Comparison of ENCODE assay signal across 27 cellular contexts in the genomic region with DNA sequence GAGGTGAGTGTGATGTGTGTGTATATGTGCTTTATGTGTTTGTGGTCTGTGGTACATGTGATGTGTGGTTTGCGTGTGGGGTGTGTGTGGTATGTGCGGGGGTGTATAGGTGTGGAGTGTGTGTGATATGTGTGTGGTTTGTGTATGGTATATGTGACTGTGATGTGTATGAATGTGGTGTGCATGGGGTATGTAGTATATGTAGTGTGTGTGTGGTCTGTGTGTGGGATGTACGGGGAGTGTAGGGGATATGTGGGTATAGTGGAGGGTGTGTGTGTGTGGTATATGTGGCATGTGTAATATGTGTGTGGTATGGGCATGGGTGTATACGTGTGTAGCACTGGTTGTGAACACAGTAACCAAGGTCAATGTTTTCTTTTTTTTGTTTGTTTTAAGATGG.
"Had no signal": no experiment of that assay in that cellular context is flagged by ENCODE, and none has a peak within 500 bp of the region (broad histone marks: within the 10 kb centered on the region; RNA-seq: fewer than 3 reads in every experiment).

No MANE protein-coding gene starts in this region.

- DNase-seq: activated CD4-positive, CD25-positive, alpha-beta regulatory T cell; activated CD8-positive, alpha-beta memory T cell treated with anti-CD3 and anti-CD28 coated beads, Interleukin-2, amount 50 U/mL, for 48 hours; activated CD8-positive, alpha-beta T cell treated with anti-CD3 and anti-CD28 coated beads for 36 hours; activated effector memory CD4-positive, alpha-beta T cell treated with Interleukin-2 at 50 U/mL for 16 hours; activated naive CD4-positive, alpha-beta T cell; activated T-cell treated with anti-CD3 and anti-CD28 coated beads, Interleukin-2, amount 50 U/mL, for 1 hour; body of pancreas; central memory CD4-positive, alpha-beta T cell; MG63; MV-4-11; NCI-H1092 treated with DMSO at 0.1 percent for 48 hours; NCI-H1417 treated with DMSO at 0.1 percent for 48 hours; NCI-H1694; NCI-H2029; NCI-H2107; NCI-H2171 treated with DMSO at 0.1 percent for 48 hours; NCI-H226; NCI-H526; NCI-H82; T-cell; T1000 had no signal

- ATAC-seq: activated CD8-positive, alpha-beta T cell treated with anti-CD3 and anti-CD28 coated beads for 36 hours; body of pancreas; T-cell had no signal

- H3K4me1 Mint-ChIP-seq: activated naive CD4-positive, alpha-beta T cell treated with anti-CD3 and anti-CD28 coated beads, Interleukin-2, amount 50 U/mL, for 24 hours; T-cell had no signal

- H3K27me3 Mint-ChIP-seq: activated naive CD4-positive, alpha-beta T cell treated with anti-CD3 and anti-CD28 coated beads, Interleukin-2, amount 50 U/mL, for 24 hours had no signal

- H3K27ac Mint-ChIP-seq: activated CD8-positive, alpha-beta T cell treated with anti-CD3 and anti-CD28 coated beads for 36 hours; activated naive CD4-positive, alpha-beta T cell treated with anti-CD3 and anti-CD28 coated beads, Interleukin-2, amount 50 U/mL, for 24 hours; activated T-helper 1 cell treated with anti-CD3 and anti-CD28 coated beads, Interleukin-12 subunit alpha, Interleukin-12 subunit beta, Interleukin-2, Interleukin-4 antibody, amounts not matched to agents 30 ng/mL and 10 ng/mL and 1 ng/mL, durations not matched to agents 14 hours and 24 hours and 36 hours; T-cell had no signal

- FAIRE-seq: bronchial epithelial cell, TTC549 had no signal

- H3K36me3 ChIP-seq: ascending aorta, MG63 had no signal

- H3K36me3 Mint-ChIP-seq: activated naive CD4-positive, alpha-beta T cell treated with anti-CD3 and anti-CD28 coated beads, Interleukin-2, amount 50 U/mL, for 24 hours; T-cell had no signal

- H3K9me3 Mint-ChIP-seq: activated CD8-positive, alpha-beta T cell treated with anti-CD3 and anti-CD28 coated beads for 36 hours; activated naive CD4-positive, alpha-beta T cell treated with anti-CD3 and anti-CD28 coated beads, Interleukin-2, amount 50 U/mL, for 24 hours; activated T-helper 1 cell treated with anti-CD3 and anti-CD28 coated beads, Interleukin-12 subunit alpha, Interleukin-12 subunit beta, Interleukin-2, Interleukin-4 antibody, amounts not matched to agents 30 ng/mL and 10 ng/mL and 1 ng/mL, durations not matched to agents 14 hours and 24 hours and 36 hours; T-cell had no signal

- H3K4me3 ChIP-seq: ascending aorta, body of pancreas, MG63, SK-N-MC had no signal

- H3K4me1 ChIP-seq: ascending aorta, body of pancreas had no signal

- H3K9me3 ChIP-seq: ascending aorta, body of pancreas, MG63 had no signal

- H3K4me3 Mint-ChIP-seq: activated CD8-positive, alpha-beta T cell treated with anti-CD3 and anti-CD28 coated beads for 36 hours; activated naive CD4-positive, alpha-beta T cell treated with anti-CD3 and anti-CD28 coated beads, Interleukin-2, amount 50 U/mL, for 24 hours; activated T-helper 1 cell treated with anti-CD3 and anti-CD28 coated beads, Interleukin-12 subunit alpha, Interleukin-12 subunit beta, Interleukin-2, Interleukin-4 antibody, amounts not matched to agents 30 ng/mL and 10 ng/mL and 1 ng/mL, durations not matched to agents 14 hours and 24 hours and 36 hours; T-cell had no signal
